9 cellular contexts compared by ENCODE assay signal in the genomic region with DNA sequence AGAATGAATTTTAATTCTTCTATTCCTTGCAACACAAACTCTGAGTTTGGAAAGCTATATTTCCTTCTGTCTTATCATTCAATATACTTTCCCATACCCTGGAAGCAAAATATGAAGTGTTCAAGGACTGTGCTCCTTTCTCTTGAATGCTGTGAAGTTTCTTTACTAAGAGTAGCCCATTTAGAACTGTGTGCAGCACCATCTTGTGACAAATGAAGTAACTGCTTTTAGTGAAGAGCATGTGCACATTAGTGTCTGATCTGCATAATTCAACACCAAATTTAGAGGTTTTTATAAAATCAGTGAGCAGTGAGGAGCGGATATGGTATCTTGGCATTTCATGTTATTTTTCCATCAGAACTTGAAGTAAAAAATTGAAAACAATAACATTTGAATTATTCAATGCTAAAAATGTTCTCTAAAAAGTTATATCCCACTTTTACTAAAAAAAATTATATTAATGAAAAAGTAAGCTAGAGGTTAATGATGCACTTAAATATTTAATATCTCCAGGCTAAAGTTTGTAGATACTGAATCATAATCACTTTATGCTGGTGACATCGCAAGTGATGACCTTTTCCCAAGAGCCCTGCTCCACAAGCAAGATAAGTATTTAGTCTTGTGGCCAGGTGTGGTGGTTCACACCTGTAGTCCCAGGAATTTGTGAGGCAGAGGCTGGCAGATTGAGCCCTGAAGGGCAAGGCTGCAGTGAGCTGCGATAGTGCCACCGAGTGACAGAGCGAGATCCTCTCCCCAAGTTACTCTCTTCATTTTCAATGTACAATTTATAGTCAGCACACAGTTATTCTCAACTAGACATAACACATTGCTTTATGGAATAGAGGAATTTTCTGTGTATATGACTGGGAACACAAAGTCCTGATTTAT.
A peak's percentile ranks its signal among the peaks of the same experiment; 100 is the strongest.
DNase-seq lines count a peak whose midpoint lies in the region; ATAC-seq, FAIRE-seq and TF ChIP-seq lines count a peak whose summit lies in the region.
"Had no signal": no experiment of that assay in that cellular context is flagged by ENCODE, and none has a peak within 500 bp of the region (broad histone marks: within the 10 kb centered on the region; RNA-seq: fewer than 3 reads in every experiment).

No MANE protein-coding gene starts in this region.

- TF ChIP-seq CTCF in VCaP (conservative IDR thresholded peaks at IDR 0.05) = peak; percentile 84

- H3K4me1 Mint-ChIP-seq in activated T-helper 2 cell treated with anti-CD3 and anti-CD28 coated beads, Interferon-gamma antibody, Interleukin-2, Interleukin-4, amounts not matched to agents 10 μg/mL and 5 μg/mL and 100 μg/mL, durations not matched to agents 14 hours and 24 hours and 36 hours (ENCODE audit: low read depth) = no peaks in the 10 kb centered on the region
- H3K4me1 Mint-ChIP-seq: IgD-negative memory B cell had no signal

- H3K27ac Mint-ChIP-seq in activated T-helper 2 cell treated with anti-CD3 and anti-CD28 coated beads, Interferon-gamma antibody, Interleukin-2, Interleukin-4, amounts not matched to agents 10 μg/mL and 5 μg/mL and 100 μg/mL, durations not matched to agents 14 hours and 24 hours and 36 hours = no peak overlapping the region
- H3K27ac Mint-ChIP-seq: IgD-negative memory B cell had no signal

- H3K4me3 Mint-ChIP-seq in activated T-helper 2 cell treated with anti-CD3 and anti-CD28 coated beads, Interferon-gamma antibody, Interleukin-2, Interleukin-4, amounts not matched to agents 10 μg/mL and 5 μg/mL and 100 μg/mL, durations not matched to agents 14 hours and 24 hours and 36 hours (ENCODE audit: low read depth) = no peak overlapping the region
- H3K4me3 Mint-ChIP-seq: IgD-negative memory B cell had no signal

- H3K36me3 Mint-ChIP-seq in activated T-helper 2 cell treated with anti-CD3 and anti-CD28 coated beads, Interferon-gamma antibody, Interleukin-2, Interleukin-4, amounts not matched to agents 10 μg/mL and 5 μg/mL and 100 μg/mL, durations not matched to agents 14 hours and 24 hours and 36 hours (ENCODE audit: low read depth) = no peaks in the 10 kb centered on the region
- H3K36me3 Mint-ChIP-seq: IgD-negative memory B cell had no signal

- peak; percentile 36 for ATAC-seq in left lobe of liver
- ATAC-seq in HG02970 (IDR thresholded peaks at IDR 0.05; ENCODE audit: low FRiP score, unreplicated experiment) = no peak

- no peak overlapping the region for H3K27ac ChIP-seq in VCaP

- DNase-seq in NCI-H1105 treated with DMSO at 0.1 percent for 48 hours (lab: John Stamatoyannopoulos, UW) = peak; percentile 78
- DNase-seq in left lobe of liver (ENCODE audit: low spot score) = no peak
- DNase-seq in activated T-helper 2 cell treated with anti-CD3 and anti-CD28 coated beads, Interferon-gamma antibody, Interleukin-2, Interleukin-4, amounts not matched to agents 10 μg/mL and 5 μg/mL and 100 μg/mL, durations not matched to agents 14 hours and 24 hours and 36 hours (ENCODE audit: low spot score) = no peak
- DNase-seq in OCI-M2 (lab: John Stamatoyannopoulos, UW; ENCODE audit: unreplicated experiment) = no peak
- DNase-seq in HuH-7.5 (ENCODE audit: low spot score) = no peak

- intact Hi-C loops in activated T-helper 2 cell treated with anti-CD3 and anti-CD28 coated beads, Interferon-gamma antibody, Interleukin-2, Interleukin-4, amounts not matched to agents 10 μg/mL and 5 μg/mL and 100 μg/mL, durations not matched to agents 14 hours and 24 hours and 36 hours (cut with micrococcal nuclease) = no loop called here

- no peaks in the 10 kb centered on the region for H3K27me3 Mint-ChIP-seq in activated T-helper 2 cell treated with anti-CD3 and anti-CD28 coated beads, Interferon-gamma antibody, Interleukin-2, Interleukin-4, amounts not matched to agents 10 μg/mL and 5 μg/mL and 100 μg/mL, durations not matched to agents 14 hours and 24 hours and 36 hours (ENCODE audit: low read depth)
- H3K27me3 Mint-ChIP-seq: IgD-negative memory B cell had no signal

- FAIRE-seq in G401.6 (lab: Jason Lieb, UNC) = peak; percentile 96

- peaks cover 6% of the 10 kb centered on the region for H3K9me3 Mint-ChIP-seq in activated T-helper 2 cell treated with anti-CD3 and anti-CD28 coated beads, Interferon-gamma antibody, Interleukin-2, Interleukin-4, amounts not matched to agents 10 μg/mL and 5 μg/mL and 100 μg/mL, durations not matched to agents 14 hours and 24 hours and 36 hours
